ENCODE assay signal across 1 cellular context in genomic region chr9:88364706-88365105, GRCh38.
TF ChIP-seq lines count a peak whose summit lies in the region.

No MANE protein-coding gene starts in this region.

TF ChIP-seq in GM23338, 12 proteins besides CTCF, POLR2A, EP300 and RAD21 (continued from another document):
- TF ChIP-seq REST (IDR thresholded peaks at IDR 0.05; ENCODE audit: unreplicated experiment): no peak
